In the genomic region with DNA sequence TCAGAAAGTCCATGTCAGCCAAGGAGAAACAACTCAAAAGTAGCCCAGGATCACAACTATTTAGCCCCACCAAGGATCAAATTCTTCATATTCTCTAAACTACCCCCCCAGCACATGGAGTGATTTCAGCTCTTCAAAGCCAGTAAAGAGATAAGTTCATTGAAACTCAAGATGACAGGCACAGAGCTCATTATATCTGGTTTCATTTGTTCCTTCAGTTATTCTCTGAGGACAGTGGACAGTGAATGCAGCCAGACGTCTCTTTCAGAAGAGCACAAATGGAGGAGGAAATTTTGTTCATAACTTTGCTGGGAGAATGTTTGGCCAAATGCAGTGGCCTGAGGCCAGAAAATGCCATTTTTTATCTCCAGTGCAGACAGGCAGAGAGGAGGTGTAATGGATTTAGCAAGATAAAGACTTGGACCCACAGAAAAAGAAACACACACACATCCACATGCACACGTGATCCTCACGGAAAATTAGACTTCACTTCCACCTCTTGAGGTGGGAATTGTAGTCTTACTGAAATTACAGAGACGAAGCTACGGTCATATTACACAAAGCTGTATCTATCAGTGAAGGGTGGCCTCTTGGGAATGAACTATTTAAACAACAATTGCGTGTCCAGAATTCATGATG, we compare ENCODE assay signal across 23 cellular contexts.
"Had no signal": no experiment of that assay in that cellular context is flagged by ENCODE, and none has a peak within 500 bp of the region (broad histone marks: within the 10 kb centered on the region; RNA-seq: fewer than 3 reads in every experiment).

No MANE protein-coding gene starts in this region.

- H3K4me3 Mint-ChIP-seq: memory B cell; naive thymus-derived CD8-positive, alpha-beta T cell had no signal

- H3K36me3 Mint-ChIP-seq: memory B cell; naive thymus-derived CD8-positive, alpha-beta T cell had no signal

- H3K4me1 ChIP-seq: ascending aorta had no signal

- H3K36me3 ChIP-seq: ascending aorta, neutrophil, tibial nerve, vagina had no signal

- DNase-seq: activated CD4-positive, alpha-beta T cell treated with anti-CD3 and anti-CD28 coated beads, Interleukin-2, amount 50 U/mL, for 1 hour; activated CD4-positive, CD25-positive, alpha-beta regulatory T cell treated with anti-CD3 and anti-CD28 coated beads, Interleukin-2, amount 50 U/mL, for 72 hours; activated CD8-positive, alpha-beta memory T cell treated with anti-CD3 and anti-CD28 coated beads, Interleukin-2, amount 50 U/mL, for 4 hours; activated effector memory CD4-positive, alpha-beta T cell treated with anti-CD3 and anti-CD28 coated beads, Interleukin-2, amount 50 U/mL, for 16 hours; activated naive CD4-positive, alpha-beta T cell treated with anti-CD3 and anti-CD28 coated beads, Interleukin-2, amount 50 U/mL, for 16 hours; activated T-cell treated with anti-CD3 and anti-CD28 coated beads, Interleukin-2, amount 50 U/mL, for 48 hours; cerebellar nuclear complex; cortex of kidney; effector memory CD4-positive, alpha-beta T cell; foreskin melanocyte; glutamatergic neuron; kidney; naive thymus-derived CD8-positive, alpha-beta T cell; stimulated activated CD4-positive, alpha-beta T cell treated with anti-CD3 and anti-CD28 coated beads, Interleukin-1b, Interleukin-23, amount 100 ng/mL, for 48 hours; stimulated activated naive CD4-positive, alpha-beta T cell treated with Interleukin-2 at 50 U/mL for 16 hours; T-helper 2 cell had no signal

- H3K27ac Mint-ChIP-seq: memory B cell had no signal

- H3K4me3 ChIP-seq: ascending aorta, tibial nerve, vagina had no signal

- H3K27me3 ChIP-seq: vagina had no signal

- H3K27ac ChIP-seq: ascending aorta, epithelial cell of prostate, neutrophil, tibial nerve, vagina, VCaP had no signal

- H3K9me3 Mint-ChIP-seq: memory B cell; naive thymus-derived CD8-positive, alpha-beta T cell had no signal

- H3K9me3 ChIP-seq: ascending aorta, neutrophil, tibial nerve, vagina had no signal

- ATAC-seq: naive thymus-derived CD8-positive, alpha-beta T cell had no signal
